Comparison of ENCODE assay signal across 1 cellular context in genomic region chr19:38951187-38951586, GRCh38.
TF ChIP-seq lines count a peak whose summit lies in the region.

No MANE protein-coding gene starts in this region.

TF ChIP-seq in A549, 52 proteins besides CTCF, POLR2A, EP300 and RAD21 (continued from another document):
- TF ChIP-seq, protein P1, sequence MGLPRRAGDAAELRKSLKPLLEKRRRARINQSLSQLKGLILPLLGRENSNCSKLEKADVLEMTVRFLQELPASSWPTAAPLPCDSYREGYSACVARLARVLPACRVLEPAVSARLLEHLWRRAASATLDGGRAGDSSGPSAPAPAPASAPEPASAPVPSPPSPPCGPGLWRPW (IDR thresholded peaks at IDR 0.05), result no peak
